In genomic region chr11:44852159-44852707, GRCh38 we compare ENCODE assay signal across 16 cellular contexts.
DNase-seq lines count a peak whose midpoint lies in the region; ATAC-seq, FAIRE-seq and TF ChIP-seq lines count a peak whose summit lies in the region.
"Had no signal": no experiment of that assay in that cellular context is flagged by ENCODE, and none has a peak within 500 bp of the region (broad histone marks: within the 10 kb centered on the region; RNA-seq: fewer than 3 reads in every experiment).

No MANE protein-coding gene starts in this region.

- TF ChIP-seq POLR2A in K562 (conservative IDR thresholded peaks at IDR 0.05), result no peak

- no peak for TF ChIP-seq RAD21 in K562 (CRISPR knock-in tag; conservative IDR thresholded peaks at IDR 0.05 in 1 of 2, IDR thresholded peaks at IDR 0.05 in 1 of 2)

- H3K27me3 ChIP-seq in BLaER1 (no peaks in the 10 kb centered on the region), K562 (ENCODE audit: control insufficient read depth in 2 of 2, insufficient read depth in 2 of 2, low read length in 2 of 2) (peaks cover 6 to 33% of the 10 kb centered on the region in 2 experiments; a peak in 3 of 5 replicates)
- H3K27me3 ChIP-seq: SJSA1 had no signal

- no peaks in the 10 kb centered on the region for H3K79me2 ChIP-seq in K562 (ENCODE audit: control insufficient read depth, insufficient read depth, low read length)

- CTCF ChIA-PET in HEK293 (lab: Yijun Ruan, JAX), result no interaction called here
- CTCF ChIA-PET in K562 (lab: Yijun Ruan, JAX; ENCODE audit: low intra/inter-chr PET ratio), result no interaction called here

- no peak for ATAC-seq in K562

- intact Hi-C loops in K562 (cut with micrococcal nuclease), result no loop called here

- H3K4me3 ChIP-seq in BLaER1 (no peak overlapping the region), HEK293 (ENCODE audit: low read depth, low read length) (no peak overlapping the region), K562 (no peak overlapping the region)
- H3K4me3 ChIP-seq: SJSA1 had no signal

- H2AFZ ChIP-seq in K562 (ENCODE audit: low read depth, low read length), result no peak overlapping the region

- 0% methylated on average over 1 of the region's 1 CpG for WGBS in K562 (ENCODE audit: insufficient coverage, low coverage, missing lambda C conversion rate)

- no TSS peak for BruUV-seq in K562 (replicated peaks; lab: Mats Ljungman, UMichigan)

- POLR2A ChIA-PET in HEK293 (lab: Yijun Ruan, JAX) (no interaction called here), K562 (lab: Yijun Ruan, JAX) (no interaction called here)

- H3K9me1 ChIP-seq in K562 (ENCODE audit: control insufficient read depth, insufficient read depth, low read length), result no peaks in the 10 kb centered on the region

- no peak for DNase-seq in K562 (ENCODE audit: extremely low read depth in 1 of 4, low spot score in 3 of 4)
- DNase-seq in islet precursor cell, result peak; percentile 30
- no peak for DNase-seq in NCI-H1694 (lab: John Stamatoyannopoulos, UW)
- DNase-seq in HUDEP-2 (lab: John Stamatoyannopoulos, UW; ENCODE audit: unreplicated experiment in 76 of 76), result no peak
- no peak for DNase-seq in stimulated activated CD4-positive, alpha-beta T cell treated with anti-CD3 and anti-CD28 coated beads, Interleukin-1b, Interleukin-23, amount 100 ng/mL, for 48 hours
- DNase-seq in activated gamma-delta T cell (lab: John Stamatoyannopoulos, UW), result no peak
- DNase-seq: CD4-positive, alpha-beta memory T cell; KG1; NCI-H1105 treated with DMSO at 0.1 percent for 48 hours; NCI-H187 treated with DMSO at 0.1 percent for 48 hours; NCI-H524; RPMI8226; SW 1271 had no signal

- H3K27ac ChIP-seq in BLaER1, result no peak overlapping the region
- H3K27ac ChIP-seq in HEK293 (ENCODE audit: extremely low read depth, low read depth, low read length), result no peak overlapping the region
- H3K27ac ChIP-seq in K562 (ENCODE audit: extremely low read depth, low read depth, low read length), result no peak overlapping the region
- H3K27ac ChIP-seq: SJSA1 had no signal

- in situ Hi-C loops in K562 (cut with MboI), result no loop called here

- H3K4me1 ChIP-seq in BLaER1, result peaks cover 21% of the 10 kb centered on the region
- H3K4me1 ChIP-seq in HEK293 (ENCODE audit: control insufficient read depth, insufficient read depth, low read length), result no peaks in the 10 kb centered on the region
- no peaks in the 10 kb centered on the region for H3K4me1 ChIP-seq in K562 (replicated peaks in 1 of 2; ENCODE audit: control insufficient read depth in 2 of 2, insufficient read depth in 2 of 2, low read length in 2 of 2)

- H3K4me2 ChIP-seq in BLaER1 (peak overlapping the region; percentile 42), K562 (ENCODE audit: insufficient read depth, low read length) (no peak overlapping the region)

- no peak for TF ChIP-seq EP300 in K562 (IDR thresholded peaks at IDR 0.05; ENCODE audit: low read length)

- H3K9me3 ChIP-seq in BLaER1 (peaks cover 6% of the 10 kb centered on the region), HEK293 (ENCODE audit: control insufficient read depth, insufficient read depth, low read depth, low read length) (no peaks in the 10 kb centered on the region), K562 (replicated peaks; ENCODE audit: control insufficient read depth, insufficient read depth, low read depth, low read length) (no peaks in the 10 kb centered on the region)
- H3K9me3 ChIP-seq: SJSA1 had no signal

- H3K9ac ChIP-seq in BLaER1, result no peak overlapping the region
- no peak overlapping the region for H3K9ac ChIP-seq in K562 (ENCODE audit: insufficient read depth in 1 of 2, low read depth in 2 of 2, low read length in 2 of 2)

- H3K36me3 ChIP-seq in BLaER1 (no peaks in the 10 kb centered on the region), HEK293 (ENCODE audit: control insufficient read depth in 2 of 2, insufficient read depth in 1 of 2, low read length in 2 of 2) (no peaks in the 10 kb centered on the region), K562 (ENCODE audit: control insufficient read depth, insufficient read depth, low read length) (no peaks in the 10 kb centered on the region)
- H3K36me3 ChIP-seq: SJSA1 had no signal

- TF ChIP-seq CTCF in HEK293 (tag by site-specific recombination; IDR thresholded peaks at IDR 0.05) (no peak), K562 (IDR thresholded peaks at IDR 0.05 in 2 of 3, conservative IDR thresholded peaks at IDR 0.05 in 1 of 3; ENCODE audit: insufficient read depth in 2 of 3, low read depth in 1 of 3, low read length in 3 of 3) (no peak)

- H4K20me1 ChIP-seq in BLaER1 (no peaks in the 10 kb centered on the region), K562 (replicated peaks; ENCODE audit: control insufficient read depth, insufficient read depth, low read length) (0 out of 2 replicates have a peak, but pooled peaks cover 4% of the 10 kb centered on the region)

- FAIRE-seq in K562 (lab: Jason Lieb, UNC), result no peak

TF ChIP-seq in HEK293, 187 proteins besides CTCF, POLR2A, EP300 and RAD21:
- peak; percentile 64; the same call in 1 of the 2 replicates for TF ChIP-seq ZNF768 (tag by site-specific recombination; IDR thresholded peaks at IDR 0.05)
- TF ChIP-seq ZNF157 (tag by site-specific recombination; IDR thresholded peaks at IDR 0.05), result no peak
TF ChIP-seq in HEK293: peak in this region for 1.

TF ChIP-seq in K562, 482 proteins besides CTCF, POLR2A, EP300 and RAD21:
- no peak for TF ChIP-seq ZFX (CRISPR knock-in tag; IDR thresholded peaks at IDR 0.05)
- no peak for TF ChIP-seq TBL1XR1 (IDR thresholded peaks at IDR 0.05; ENCODE audit: low read length in 2 of 2)
- TF ChIP-seq ZFP36 (IDR thresholded peaks at IDR 0.05; ENCODE audit: low read depth, low read length, partially characterized antibody), result peak; percentile 69
- TF ChIP-seq BCOR (IDR thresholded peaks at IDR 0.05), result peak; percentile 39; the same call in 1 of the 2 replicates
- TF ChIP-seq RBM25 (IDR thresholded peaks at IDR 0.05; ENCODE audit: low read depth, low read length, severe bottlenecking), result peak; percentile 88
TF ChIP-seq in K562: peak in this region for 3.
